In the genomic region with DNA sequence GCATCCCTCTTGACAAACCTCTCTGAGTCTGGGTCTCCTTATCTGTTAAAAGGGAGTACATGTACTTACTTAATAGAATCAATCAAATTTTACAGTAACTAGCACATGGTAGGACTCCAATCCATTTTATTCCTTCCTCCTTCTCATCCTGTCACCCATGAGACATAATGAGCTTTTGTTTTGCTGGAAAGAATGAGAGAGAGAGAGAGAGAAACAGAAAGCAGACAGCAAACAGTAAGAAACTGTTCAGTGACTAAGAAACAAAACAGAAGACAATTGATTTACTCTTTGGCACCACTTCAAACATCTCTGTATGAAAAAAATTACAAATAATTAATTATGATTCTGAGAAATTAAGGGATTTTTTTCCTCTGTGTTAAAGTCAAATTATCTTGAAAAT, we compare ENCODE assay signal across 18 cellular contexts.
"Had no signal": no experiment of that assay in that cellular context is flagged by ENCODE, and none has a peak within 500 bp of the region (broad histone marks: within the 10 kb centered on the region; RNA-seq: fewer than 3 reads in every experiment).

No MANE protein-coding gene starts in this region.

- H3K9me3 Mint-ChIP-seq: activated CD8-positive, alpha-beta T cell treated with anti-CD3 and anti-CD28 coated beads for 36 hours; activated T-helper 2 cell treated with anti-CD3 and anti-CD28 coated beads, Interferon-gamma antibody, Interleukin-2, Interleukin-4, amounts not matched to agents 10 μg/mL and 5 μg/mL and 100 μg/mL, durations not matched to agents 14 hours and 24 hours and 36 hours had no signal

- H3K27ac Mint-ChIP-seq: activated CD4-positive, alpha-beta T cell treated with anti-CD3 and anti-CD28 coated beads, Interleukin-2, amount 10 ng/mL, durations not matched to agents 24 days and 14 days; activated CD8-positive, alpha-beta T cell treated with anti-CD3 and anti-CD28 coated beads for 36 hours; activated naive CD4-positive, alpha-beta T cell treated with anti-CD3 and anti-CD28 coated beads for 36 hours; activated naive CD8-positive, alpha-beta T cell treated with anti-CD3 and anti-CD28 coated beads, Interleukin-2, amount 50 U/mL, for 24 hours; activated T-helper 2 cell treated with anti-CD3 and anti-CD28 coated beads, Interferon-gamma antibody, Interleukin-2, Interleukin-4, amounts not matched to agents 10 μg/mL and 5 μg/mL and 100 μg/mL, durations not matched to agents 14 hours and 24 hours and 36 hours; endodermal cell; natural killer cell had no signal

- H3K4me1 Mint-ChIP-seq: activated CD4-positive, alpha-beta T cell treated with anti-CD3 and anti-CD28 coated beads, Interleukin-2, amount 10 ng/mL, durations not matched to agents 24 days and 14 days; activated naive CD8-positive, alpha-beta T cell treated with anti-CD3 and anti-CD28 coated beads, Interleukin-2, amount 50 U/mL, for 24 hours; natural killer cell had no signal

- H3K36me3 Mint-ChIP-seq: natural killer cell had no signal

- H3K27me3 Mint-ChIP-seq: activated CD4-positive, alpha-beta T cell treated with anti-CD3 and anti-CD28 coated beads, Interleukin-2, amount 10 ng/mL, durations not matched to agents 24 days and 14 days; activated CD8-positive, alpha-beta T cell treated with anti-CD3 and anti-CD28 coated beads for 36 hours; activated naive CD8-positive, alpha-beta T cell treated with anti-CD3 and anti-CD28 coated beads, Interleukin-2, amount 50 U/mL, for 24 hours had no signal

- DNase-seq: activated CD4-positive, alpha-beta T cell treated with anti-CD3 and anti-CD28 coated beads, Interleukin-2, amount 10 ng/mL, durations not matched to agents 24 days and 14 days; activated CD8-positive, alpha-beta T cell treated with anti-CD3 and anti-CD28 coated beads for 36 hours; activated naive CD4-positive, alpha-beta T cell treated with anti-CD3 and anti-CD28 coated beads for 36 hours; activated naive CD8-positive, alpha-beta T cell treated with anti-CD3 and anti-CD28 coated beads, Interleukin-2, amount 50 U/mL, for 24 hours; activated T-cell treated with anti-CD3 and anti-CD28 coated beads, Interleukin-2, amount 50 U/mL, for 1 hour; brain microvascular endothelial cell; central memory CD4-positive, alpha-beta T cell; dorsolateral prefrontal cortex; endodermal cell; left cardiac atrium; natural killer cell; pancreas; stimulated activated CD4-positive, alpha-beta T cell treated with anti-CD3 and anti-CD28 coated beads, Interleukin-1b, Interleukin-23, amount 100 ng/mL, for 48 hours; stimulated activated naive CD4-positive, alpha-beta T cell treated with Interleukin-2 at 50 U/mL for 16 hours; T-helper 1 cell; T-helper 9 cell; tibial artery had no signal

- H3K4me3 Mint-ChIP-seq: activated CD4-positive, alpha-beta T cell treated with anti-CD3 and anti-CD28 coated beads, Interleukin-2, amount 10 ng/mL, durations not matched to agents 24 days and 14 days; activated CD8-positive, alpha-beta T cell treated with anti-CD3 and anti-CD28 coated beads for 36 hours; activated naive CD4-positive, alpha-beta T cell treated with anti-CD3 and anti-CD28 coated beads for 36 hours; activated naive CD8-positive, alpha-beta T cell treated with anti-CD3 and anti-CD28 coated beads, Interleukin-2, amount 50 U/mL, for 24 hours; endodermal cell; natural killer cell had no signal
